ENCODE assay signal across 8 cellular contexts in the genomic region with DNA sequence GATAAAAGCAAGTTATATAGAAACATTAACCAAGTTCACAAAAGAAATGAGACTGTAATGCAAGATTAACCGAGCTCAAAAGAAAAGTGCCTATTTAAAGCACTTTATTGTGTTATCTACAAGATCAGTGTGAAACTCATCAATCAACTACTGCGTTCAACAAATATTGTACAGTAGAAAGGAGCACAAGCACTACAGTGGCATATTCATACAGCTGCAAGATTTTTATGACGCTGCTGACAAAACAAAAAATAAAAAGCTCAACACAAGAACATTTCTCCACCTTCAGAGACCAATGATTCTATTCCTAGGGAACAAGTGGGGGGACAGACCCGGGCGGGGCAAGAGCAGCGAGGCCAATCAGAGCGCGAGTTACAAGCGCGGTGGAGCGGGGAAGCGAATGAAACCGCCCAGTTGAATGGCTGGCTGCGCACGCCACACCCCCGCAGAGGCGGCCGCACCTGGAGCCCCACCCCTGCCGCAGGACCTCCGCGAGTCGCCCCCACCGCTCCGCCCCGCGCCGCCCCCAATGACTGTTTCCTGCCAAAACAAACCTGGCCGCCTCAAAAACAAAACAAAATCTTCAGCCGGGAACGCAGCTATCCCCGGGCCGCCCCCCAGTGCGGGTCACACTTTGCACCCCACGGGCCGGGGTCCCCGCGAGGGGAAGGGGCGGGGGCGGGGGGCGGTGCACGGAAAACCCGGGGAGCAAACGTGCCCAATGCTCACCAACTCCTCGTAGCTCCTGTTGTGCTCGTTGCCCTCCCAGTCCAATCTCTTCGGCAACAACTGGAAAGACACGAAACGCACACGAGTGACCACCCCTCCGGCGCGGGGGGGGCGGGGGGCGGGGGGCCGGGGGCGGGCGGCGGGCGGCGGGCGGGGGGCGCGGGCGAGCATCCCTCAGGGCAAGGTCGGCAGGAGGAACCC. TPM values are rescaled to one million over a fixed set of nuclear protein-coding genes. Genes with fewer than 3 reads are reported as not detected.
DNase-seq lines count a peak whose midpoint lies in the region; ATAC-seq and TF ChIP-seq lines count a peak whose summit lies in the region.

No MANE protein-coding gene starts in this region.

- H3K27ac ChIP-seq in GM23338 (ENCODE audit: low read depth) (no peak overlapping the region; the same call in 1 of the 2 replicates), Karpas-422 (ENCODE audit: low read length) (peak overlapping the region; percentile 99), Peyer's patch (peak overlapping the region; percentile 96 to 99 (median 97)), esophagus squamous epithelium (peak overlapping the region; percentile 98 to 99 (median 98)), muscle layer of duodenum (ENCODE audit: low read length) (no peak overlapping the region)

- H3K27ac Mint-ChIP-seq in GM23338, result peak overlapping the region; percentile 19

- H3F3A ChIP-seq in GM23338 (replicated peaks; ENCODE audit: low read depth), result peaks cover 4% of the 10 kb centered on the region; the same call in 1 of the 2 replicates

- H4K20me1 ChIP-seq in GM23338 (replicated peaks; ENCODE audit: insufficient read depth) (peaks cover 30% of the 10 kb centered on the region), Karpas-422 (ENCODE audit: insufficient read depth, low read depth, low read length) (peaks cover 16% of the 10 kb centered on the region)

- TF ChIP-seq CTCF in GM23338 (conservative IDR thresholded peaks at IDR 0.05; ENCODE audit: low read depth in 2 of 2) (no peak), Peyer's patch (IDR thresholded peaks at IDR 0.05) (no peak), esophagus squamous epithelium (IDR thresholded peaks at IDR 0.05) (no peak)

- intact Hi-C loops in esophagus squamous epithelium (cut with DNase I), result loop anchor here (10.0 kb wide), 1 partner anchor 72 kb away; a partner anchor contains a TSS

- peaks cover 17% of the 10 kb centered on the region for H3K4me1 Mint-ChIP-seq in GM23338

- H2AFZ ChIP-seq in GM23338, result no peak overlapping the region
- no peak overlapping the region for H2AFZ ChIP-seq in Karpas-422 (ENCODE audit: low read length)

- H3K9me2 ChIP-seq in GM23338 (ENCODE audit: insufficient read depth) (no peaks in the 10 kb centered on the region), Karpas-422 (replicated peaks; ENCODE audit: insufficient read depth, low read length) (no peaks in the 10 kb centered on the region)

- peak overlapping the region; percentile 79 for H3K4me2 ChIP-seq in GM23338
- peak overlapping the region; percentile 79 for H3K4me2 ChIP-seq in Karpas-422 (ENCODE audit: low read depth, low read length, poor library complexity, severe bottlenecking)

- peaks cover 43% of the 10 kb centered on the region for H3K36me3 Mint-ChIP-seq in GM23338 (ENCODE audit: low read depth)

- H3K9me3 Mint-ChIP-seq in GM23338, result peaks cover 3% of the 10 kb centered on the region; the same call in 1 of the 3 replicates

- H3K36me3 ChIP-seq in GM23338 (ENCODE audit: insufficient read depth), result peaks cover 29% of the 10 kb centered on the region
- peaks cover 35% of the 10 kb centered on the region for H3K36me3 ChIP-seq in Karpas-422 (ENCODE audit: insufficient read depth, low read length)
- H3K36me3 ChIP-seq in Peyer's patch, result peaks cover 0 to 19% (median 0%) of the 10 kb centered on the region in 3 donors
- peaks cover 0 to 32% (median 0%) of the 10 kb centered on the region in 3 donors for H3K36me3 ChIP-seq in esophagus squamous epithelium
- H3K36me3 ChIP-seq in muscle layer of duodenum (ENCODE audit: control insufficient read depth in 1 of 2, insufficient read depth in 2 of 2, low read length in 2 of 2), result peaks cover 4% of the 10 kb centered on the region in 2 donors

- H3K27me3 ChIP-seq in GM23338 (ENCODE audit: insufficient read depth), result no peaks in the 10 kb centered on the region
- no peaks in the 10 kb centered on the region for H3K27me3 ChIP-seq in Karpas-422 (ENCODE audit: low read length)
- H3K27me3 ChIP-seq in Peyer's patch, result no peaks in the 10 kb centered on the region
- H3K27me3 ChIP-seq in esophagus squamous epithelium, result no peaks in the 10 kb centered on the region
- no peaks in the 10 kb centered on the region for H3K27me3 ChIP-seq in muscle layer of duodenum (ENCODE audit: low read depth, low read length)

- H3K9me3 ChIP-seq in Karpas-422 (ENCODE audit: low read length) (no peaks in the 10 kb centered on the region), Peyer's patch (no peaks in the 10 kb centered on the region), esophagus squamous epithelium (no peaks in the 10 kb centered on the region), muscle layer of duodenum (ENCODE audit: control insufficient read depth in 1 of 2, low read length in 2 of 2) (no peaks in the 10 kb centered on the region)

- H3K4me3 Mint-ChIP-seq in GM23338, result peak overlapping the region; percentile 94

- H3K79me2 ChIP-seq in GM23338 (replicated peaks; ENCODE audit: insufficient read depth) (peaks cover 49% of the 10 kb centered on the region), Karpas-422 (ENCODE audit: low read length) (peaks cover 63% of the 10 kb centered on the region)

- TF ChIP-seq POLR2A in Peyer's patch (IDR thresholded peaks at IDR 0.05), result no peak
- TF ChIP-seq POLR2A in esophagus squamous epithelium (IDR thresholded peaks at IDR 0.05), result peak in 1 of 4 donors; percentile 7

- H3K27me3 Mint-ChIP-seq in GM23338 (ENCODE audit: insufficient read depth, low read depth, poor library complexity), result peaks cover 13% of the 10 kb centered on the region

- H3K4me1 ChIP-seq in GM23338 (ENCODE audit: insufficient read depth) (peaks cover 10% of the 10 kb centered on the region), Karpas-422 (ENCODE audit: low read length) (peaks cover 48% of the 10 kb centered on the region), Peyer's patch (peaks cover 0 to 16% (median 6%) of the 10 kb centered on the region in 4 donors), esophagus squamous epithelium (peaks cover 0 to 54% (median 12%) of the 10 kb centered on the region in 3 donors), muscle layer of duodenum (ENCODE audit: control insufficient read depth in 1 of 2, insufficient read depth in 2 of 2, low read length in 2 of 2) (peaks cover 0 to 12% of the 10 kb centered on the region in 2 donors)

- H3K4me3 ChIP-seq in GM23338 (peak overlapping the region; percentile 73), Karpas-422 (ENCODE audit: low read length) (peak overlapping the region; percentile 74), Peyer's patch (peak overlapping the region; percentile 77 to 96 (median 82)), esophagus squamous epithelium (peak overlapping the region; percentile 72 to 96 (median 85)), muscle layer of duodenum (ENCODE audit: low read depth in 1 of 2, low read length in 2 of 2) (peak overlapping the region; percentile 58 to 80)

- WGBS in esophagus squamous epithelium, 2 donors, result 0 to 3% methylated on average over 12 of the region's 65 CpGs

- peak; percentile 71 for ATAC-seq in GM23338

- H3K9ac ChIP-seq in Karpas-422 (ENCODE audit: low read length), result peak overlapping the region; percentile 95

- DNase-seq in DMS79 treated with DMSO at 0.1 percent for 48 hours (lab: John Stamatoyannopoulos, UW) (peak; percentile 61), GM23338 (ENCODE audit: low spot score) (peak; percentile 89), Karpas-422 (peak; percentile 95), Peyer's patch (peak; percentile 92 to 97 (median 97)), activated T-helper 1 cell treated with Interleukin-2 at 50 U/mL for 16 hours (ENCODE audit: low read depth) (peak; percentile 95), esophagus squamous epithelium (lab: John Stamatoyannopoulos, UW) (peak; percentile 69)
- peak; percentile 94 for DNase-seq in stimulated activated CD8-positive, alpha-beta memory T cell treated with anti-CD3 and anti-CD28 coated beads, Interleukin-7, amount 100 ng/mL, for 1 hour (ENCODE audit: low read depth in 2 of 2)

TF ChIP-seq in GM23338, 12 proteins besides CTCF, POLR2A, EP300 and RAD21:
- TF ChIP-seq CREB1 (CRISPR knock-in tag; IDR thresholded peaks at IDR 0.05; ENCODE audit: low read depth) (peak; percentile 62), POLR2AphosphoS5 (IDR thresholded peaks at IDR 0.05; ENCODE audit: low read depth) (no peak)
TF ChIP-seq in GM23338: peak in this region for 1.

RNA-seq across cellular contexts. Expression of gene BRWD1, which starts 1.1 kb away (rescaled TPM):
- total RNA-seq in GM23338 (2014; rRNA removed; shearing (Covaris generic)), result 75.5 and 81.9 TPM in 2 replicates
- polyA plus RNA-seq in GM23338 (2016; fragmentation: Nextera tagmentation; extraction: Ambion mirVana), result 26.4 and 35.2 TPM in 2 replicates
- total RNA-seq in Karpas-422 (2014; rRNA removed; shearing (Covaris generic); ENCODE audit: low replicate concordance), result 78.1 and 141 TPM in 2 replicates
- total RNA-seq in Peyer's patch (10 to 100 TPM; 64.8 to 99.9 (median 86.9) TPM), esophagus squamous epithelium (10 to 100 TPM; 22.1 to 57.2 (median 26.0) TPM)

RNA-seq across cellular contexts. Expression of gene HMGN1, which starts 36.5 kb away (rescaled TPM):
- total RNA-seq in GM23338 (2014; rRNA removed; shearing (Covaris generic)), result 403 and 462 TPM in 2 replicates
- 800 and 889 TPM in 2 replicates for polyA plus RNA-seq in GM23338 (2016; fragmentation: Nextera tagmentation; extraction: Ambion mirVana)
- total RNA-seq in Karpas-422 (2014; rRNA removed; shearing (Covaris generic); ENCODE audit: low replicate concordance), result 430 and 561 TPM in 2 replicates
- total RNA-seq in Peyer's patch (10 to 100 TPM; 74.2 to 97.7 (median 90.2) TPM), esophagus squamous epithelium (100 to 1,000 TPM; 114 to 193 (median 144) TPM)

Comparison
In these comparisons a context has a peak if more than half of its experiments do, and no peak if none do; other contexts are left out.
1. H3K27ac ChIP-seq: peak in Karpas-422 (single experiment), Peyer's patch (4 of 4) and esophagus squamous epithelium (4 of 4); none in GM23338 (single experiment) and muscle layer of duodenum (single experiment).
2. Peak in every context shown above with its lines, with median percentiles within 50 percentile points of each other: DNase-seq and H3K4me3 ChIP-seq.